In the genomic region with DNA sequence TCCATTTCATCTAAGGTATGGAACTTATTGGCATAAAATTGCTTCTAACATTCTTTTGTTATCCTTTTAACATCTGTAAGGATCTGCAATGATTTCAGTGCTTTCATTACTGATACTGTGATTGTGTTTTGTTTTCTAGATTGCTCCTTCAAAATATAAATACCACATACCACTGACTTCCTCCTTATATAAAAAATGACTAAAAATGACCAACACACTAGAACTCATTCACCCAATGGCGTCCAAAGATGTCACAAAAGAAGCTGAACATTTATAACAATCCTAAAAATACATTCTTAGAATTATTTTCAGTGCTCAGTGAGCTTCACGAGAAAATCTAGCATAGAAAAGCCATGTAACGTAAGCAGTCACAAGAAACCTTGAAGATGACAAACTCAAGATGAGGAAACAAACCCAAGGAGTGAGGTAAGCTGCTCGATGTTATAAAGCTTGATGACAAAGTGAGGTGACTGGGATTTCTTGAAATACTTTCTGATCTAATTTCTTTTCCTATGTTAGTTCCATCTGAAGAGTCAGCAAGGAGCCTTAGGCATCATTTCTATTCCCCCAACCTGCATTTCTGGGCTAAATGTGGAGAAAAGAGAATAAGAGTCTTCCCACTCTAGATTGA, we compare ENCODE assay signal across 15 cellular contexts. TPM values are rescaled to one million over a fixed set of nuclear protein-coding genes. Genes with fewer than 3 reads are reported as not detected.
A peak's percentile ranks its signal among the peaks of the same experiment; 100 is the strongest.
DNase-seq lines count a peak whose midpoint lies in the region; ATAC-seq and TF ChIP-seq lines count a peak whose summit lies in the region.
"Had no signal": no experiment of that assay in that cellular context is flagged by ENCODE, and none has a peak within 500 bp of the region (broad histone marks: within the 10 kb centered on the region; RNA-seq: fewer than 3 reads in every experiment).

No MANE protein-coding gene starts in this region.

- no TSS peak for BruUV-seq in OCI-LY7 (replicated peaks; lab: Mats Ljungman, UMichigan)

- H3K4me2 ChIP-seq in OCI-LY7 (ENCODE audit: low read length): peak overlapping the region; percentile 62

- H3K4me1 ChIP-seq in OCI-LY7 (ENCODE audit: insufficient read depth, low read length, poor library complexity, severe bottlenecking) (peaks cover 67% of the 10 kb centered on the region), subcutaneous abdominal adipose tissue (ENCODE audit: control insufficient read depth in 5 of 5, insufficient read depth in 5 of 5, low read length in 5 of 5) (peaks cover 0 to 20% (median 16%) of the 10 kb centered on the region in 5 donors)

- no peaks in the 10 kb centered on the region for H3K9me2 ChIP-seq in OCI-LY7 (ENCODE audit: insufficient read depth, low read length)

- POLR2A ChIA-PET in OCI-LY7 (lab: Charles Lee): interaction anchor here (0.6 to 1.2 kb wide), 3 partner anchors 10 to 142 kb away, joined by 3 to 4 read pairs (median 4); no protein-coding TSS in a partner anchor

- no peaks in the 10 kb centered on the region for H3K27me3 Mint-ChIP-seq in stimulated activated naive CD8-positive, alpha-beta T cell treated with anti-CD3 and anti-CD28 coated beads, Interleukin-15, Interleukin-2, amounts not matched to agents 100 ng/mL and 50 ng/mL, for 24 hours
- H3K27me3 Mint-ChIP-seq: central memory CD8-positive, alpha-beta T cell had no signal

- no peak overlapping the region for H3K9ac ChIP-seq in subcutaneous abdominal adipose tissue (ENCODE audit: low read length in 5 of 5)

- peak overlapping the region; percentile 96 for H3K27ac ChIP-seq in OCI-LY7 (ENCODE audit: low read depth, low read length, poor library complexity, severe bottlenecking)
- H3K27ac ChIP-seq in subcutaneous abdominal adipose tissue (ENCODE audit: low read depth, low read length): peak overlapping the region; percentile 15

- TF ChIP-seq CTCF in OCI-LY7 (conservative IDR thresholded peaks at IDR 0.05; ENCODE audit: low read length): no peak
- TF ChIP-seq CTCF in fibroblast of mammary gland (conservative IDR thresholded peaks at IDR 0.05; ENCODE audit: control insufficient read depth, insufficient read depth, low read depth, low read length): no peak

- H3K9me3 Mint-ChIP-seq in stimulated activated naive CD8-positive, alpha-beta T cell treated with anti-CD3 and anti-CD28 coated beads, Interleukin-15, Interleukin-2, amounts not matched to agents 100 ng/mL and 50 ng/mL, for 24 hours: no peaks in the 10 kb centered on the region
- H3K9me3 Mint-ChIP-seq: activated T-cell treated with anti-CD3 and anti-CD28 coated beads, Interleukin-2, amount 50 U/mL, for 4 hours; central memory CD8-positive, alpha-beta T cell; nephron progenitor cell had no signal

- peaks cover 38% of the 10 kb centered on the region for H3K36me3 ChIP-seq in OCI-LY7 (ENCODE audit: insufficient read depth, low read length)
- peaks cover 0 to under 1% (median 0%) of the 10 kb centered on the region in 5 donors for H3K36me3 ChIP-seq in subcutaneous abdominal adipose tissue (ENCODE audit: control insufficient read depth in 5 of 5, insufficient read depth in 5 of 5, low read length in 5 of 5)

- H3K9me3 ChIP-seq in OCI-LY7 (ENCODE audit: low read length) (no peaks in the 10 kb centered on the region), subcutaneous abdominal adipose tissue (ENCODE audit: control insufficient read depth in 5 of 5, low read length in 5 of 5) (no peaks in the 10 kb centered on the region)
- H3K9me3 ChIP-seq: MG63 had no signal

- no peak overlapping the region for H3K4me3 Mint-ChIP-seq in stimulated activated naive CD8-positive, alpha-beta T cell treated with anti-CD3 and anti-CD28 coated beads, Interleukin-15, Interleukin-2, amounts not matched to agents 100 ng/mL and 50 ng/mL, for 24 hours
- H3K4me3 Mint-ChIP-seq: activated T-cell treated with anti-CD3 and anti-CD28 coated beads, Interleukin-2, amount 50 U/mL, for 4 hours; central memory CD8-positive, alpha-beta T cell; nephron progenitor cell had no signal

- peaks cover 76% of the 10 kb centered on the region for H3K4me1 Mint-ChIP-seq in stimulated activated naive CD8-positive, alpha-beta T cell treated with anti-CD3 and anti-CD28 coated beads, Interleukin-15, Interleukin-2, amounts not matched to agents 100 ng/mL and 50 ng/mL, for 24 hours (ENCODE audit: low read depth)
- H3K4me1 Mint-ChIP-seq: nephron progenitor cell had no signal

- no peaks in the 10 kb centered on the region for H3K27me3 ChIP-seq in subcutaneous abdominal adipose tissue (ENCODE audit: control insufficient read depth in 5 of 5, insufficient read depth in 4 of 5, low read length in 5 of 5)
- H3K27me3 ChIP-seq: MG63 had no signal

- peaks cover 15% of the 10 kb centered on the region; the same call in 1 of the 2 replicates for H4K20me1 ChIP-seq in OCI-LY7 (ENCODE audit: insufficient read depth, low read length)

- ATAC-seq in stimulated activated naive CD8-positive, alpha-beta T cell treated with anti-CD3 and anti-CD28 coated beads, Interleukin-15, Interleukin-2, amounts not matched to agents 100 U/mL and 50 U/mL, for 24 hours: no peak
- ATAC-seq in HG03280 (IDR thresholded peaks at IDR 0.05; ENCODE audit: unreplicated experiment) (no peak), HG03520 (IDR thresholded peaks at IDR 0.05; ENCODE audit: unreplicated experiment) (no peak)
- ATAC-seq: activated T-cell treated with anti-CD3 and anti-CD28 coated beads, Interleukin-2, amount 50 U/mL, for 4 hours had no signal

- intact Hi-C loops in OCI-LY7 (cut with micrococcal nuclease; ENCODE audit: unreplicated experiment): no loop called here

- peak overlapping the region; percentile 10 for H3K4me3 ChIP-seq in OCI-LY7 (ENCODE audit: low read depth, low read length, poor library complexity, severe bottlenecking)
- H3K4me3 ChIP-seq in fibroblast of mammary gland (ENCODE audit: control insufficient read depth, low read depth, low read length): no peak overlapping the region
- H3K4me3 ChIP-seq in subcutaneous abdominal adipose tissue (ENCODE audit: low read depth in 1 of 5, low read length in 5 of 5): no peak overlapping the region
- H3K4me3 ChIP-seq: MG63 had no signal

- CTCF ChIA-PET in OCI-LY7 (lab: Charles Lee; ENCODE audit: unreplicated experiment): interaction anchor here (1.3 kb wide), 1 partner anchor 25 kb away, joined by 3 read pairs; no protein-coding TSS in a partner anchor

- H3K79me2 ChIP-seq in OCI-LY7 (ENCODE audit: insufficient read depth, low read depth, low read length): peaks cover 99% of the 10 kb centered on the region

- peaks cover 15% of the 10 kb centered on the region for H3K36me3 Mint-ChIP-seq in stimulated activated naive CD8-positive, alpha-beta T cell treated with anti-CD3 and anti-CD28 coated beads, Interleukin-15, Interleukin-2, amounts not matched to agents 100 ng/mL and 50 ng/mL, for 24 hours (ENCODE audit: low read depth)

- peak overlapping the region; percentile 9 for H3K27ac Mint-ChIP-seq in stimulated activated naive CD8-positive, alpha-beta T cell treated with anti-CD3 and anti-CD28 coated beads, Interleukin-15, Interleukin-2, amounts not matched to agents 100 ng/mL and 50 ng/mL, for 24 hours
- H3K27ac Mint-ChIP-seq: nephron progenitor cell had no signal

- DNase-seq in stimulated activated naive CD8-positive, alpha-beta T cell treated with anti-CD3 and anti-CD28 coated beads, Interleukin-15, Interleukin-2, amounts not matched to agents 100 U/mL and 50 U/mL, for 24 hours: no peak
- peak; percentile 22 for DNase-seq in OCI-LY7 (ENCODE audit: low spot score)
- DNase-seq in fibroblast of mammary gland (ENCODE audit: low read depth): peak; percentile 42
- DNase-seq in MV-4-11 (lab: John Stamatoyannopoulos, UW): no peak
- DNase-seq: activated T-cell treated with anti-CD3 and anti-CD28 coated beads, Interleukin-2, amount 50 U/mL, for 4 hours; amniotic stem cell; MG63; NCI-H748 treated with DMSO at 0.1 percent for 48 hours; nephron progenitor cell; substantia nigra had no signal

- no peak overlapping the region for H2AFZ ChIP-seq in OCI-LY7 (ENCODE audit: low read length)

RNA-seq across cellular contexts. Expression of a gene that starts 42.6 kb away (rescaled TPM):
- total RNA-seq in OCI-LY7 (2014; rRNA removed; shearing (Covaris generic)): 18.6 and 26.3 TPM in 2 replicates
- 16.3 and 22.5 TPM in 2 replicates for total RNA-seq in OCI-LY7 (2022)

RNA-seq across cellular contexts. Expression of a gene that starts 52.1 kb away (rescaled TPM):
- total RNA-seq in OCI-LY7 (2014; rRNA removed; shearing (Covaris generic)): 14.1 and 15.1 TPM in 2 replicates
- 90.3 and 97.4 TPM in 2 replicates for total RNA-seq in OCI-LY7 (2022)

Comparison
In these comparisons a context has a peak if more than half of its experiments do, and no peak if none do; other contexts are left out.
1. DNase-seq: peak in OCI-LY7 (single experiment) and fibroblast of mammary gland (single experiment); none in stimulated activated naive CD8-positive, alpha-beta T cell treated with anti-CD3 and anti-CD28 coated beads, Interleukin-15, Interleukin-2, amounts not matched to agents 100 U/mL and 50 U/mL, for 24 hours (single experiment) and MV-4-11 (single experiment).